In genomic region chr15:34650177-34650576, GRCh38 we compare ENCODE assay signal across 1 cellular context.
TF ChIP-seq lines count a peak whose summit lies in the region.

No MANE protein-coding gene starts in this region.

TF ChIP-seq in GM12878, 131 proteins besides CTCF, POLR2A, EP300 and RAD21 (continued from another document):
- TF ChIP-seq SKIL (IDR thresholded peaks at IDR 0.05; ENCODE audit: low read depth, poor library complexity, severe bottlenecking) (no peak), BCL11A (IDR thresholded peaks at IDR 0.05; ENCODE audit: low read depth, low read length) (peak; percentile 90), MEF2A (IDR thresholded peaks at IDR 0.05; ENCODE audit: insufficient read depth, low read depth, low read length) (peak; percentile 82), RFX5 (IDR thresholded peaks at IDR 0.05; ENCODE audit: low read depth, low read length) (no peak), CREM (IDR thresholded peaks at IDR 0.05; ENCODE audit: low read depth) (peak; percentile 58; the same call in 1 of the 2 replicates), HCFC1 (IDR thresholded peaks at IDR 0.05; ENCODE audit: low read length) (no peak), ATF2 (IDR thresholded peaks at IDR 0.05; ENCODE audit: low read length) (peak; percentile 64), MTA2 (IDR thresholded peaks at IDR 0.05; ENCODE audit: low read depth) (no peak), PAX5 (IDR thresholded peaks at IDR 0.05; ENCODE audit: borderline replicate concordance, low read depth, low read length) (peak; percentile 16; the same call in 1 of the 2 replicates), NFIC (IDR thresholded peaks at IDR 0.05; ENCODE audit: low read depth, low read length) (peak; percentile 64; the same call in 1 of the 2 replicates), FOXM1 (IDR thresholded peaks at IDR 0.05; ENCODE audit: low read depth, low read length) (peak; percentile 71; the same call in 1 of the 2 replicates), HDAC2 (IDR thresholded peaks at IDR 0.05) (no peak), SUZ12 (IDR thresholded peaks at IDR 0.05; ENCODE audit: unreplicated experiment) (no peak), IRF4 (IDR thresholded peaks at IDR 0.05; ENCODE audit: low read depth, low read length) (peak; percentile 78; the same call in 1 of the 2 replicates), RUNX3 (IDR thresholded peaks at IDR 0.05; ENCODE audit: low read length) (peak; percentile 81), EGR1 (IDR thresholded peaks at IDR 0.05; ENCODE audit: borderline replicate concordance in 1 of 2, low read depth in 2 of 2, low read length in 2 of 2) (peak in 1 of 2 experiments; percentile 29; a peak in 1 of 3 replicates), POU2F2 (IDR thresholded peaks at IDR 0.05; ENCODE audit: borderline replicate concordance, low read depth, low read length) (0 out of 3 replicates have a peak, but pooled peaks have one; percentile 29), GATAD2B (conservative IDR thresholded peaks at IDR 0.05; ENCODE audit: low read depth) (no peak), LARP7 (IDR thresholded peaks at IDR 0.05) (no peak), JUNB (IDR thresholded peaks at IDR 0.05) (peak; percentile 64; the same call in 1 of the 2 replicates)
